Comparison of ENCODE assay signal across 2 cellular contexts in genomic region chr10:68083953-68084352, GRCh38.
TF ChIP-seq lines count a peak whose summit lies in the region.

No MANE protein-coding gene starts in this region.

TF ChIP-seq in HCT116, 20 proteins besides CTCF, POLR2A, EP300 and RAD21 (continued from another document):
- TF ChIP-seq TCF7L2 (IDR thresholded peaks at IDR 0.05; ENCODE audit: borderline replicate concordance, extremely low read depth, insufficient read depth, insufficient read length): no peak
- no peak for TF ChIP-seq ZBTB33 (IDR thresholded peaks at IDR 0.05; ENCODE audit: extremely low read depth, insufficient replicate concordance, low read length)
- TF ChIP-seq JUND (IDR thresholded peaks at IDR 0.05): no peak
- TF ChIP-seq REST (IDR thresholded peaks at IDR 0.05; ENCODE audit: low read depth): no peak
- TF ChIP-seq FOSL1 (IDR thresholded peaks at IDR 0.05; ENCODE audit: low read depth): no peak
- no peak for TF ChIP-seq EZH2 (IDR thresholded peaks at IDR 0.05)
- no peak for TF ChIP-seq CEBPB (IDR thresholded peaks at IDR 0.05; ENCODE audit: low read depth)
- no peak for TF ChIP-seq MAX (IDR thresholded peaks at IDR 0.05)
- no peak for TF ChIP-seq YY1 (IDR thresholded peaks at IDR 0.05; ENCODE audit: extremely low read depth, insufficient replicate concordance, low read depth, low read length)

TF ChIP-seq in SK-N-SH treated with all-trans-retinoic acid at 6 μM for 48 hours, 23 proteins besides CTCF, POLR2A, EP300 and RAD21 (continued from another document):
- TF ChIP-seq TSHZ2 (CRISPR knock-in tag; IDR thresholded peaks at IDR 0.05) (no peak), POU6F1 (CRISPR knock-in tag; IDR thresholded peaks at IDR 0.05; ENCODE audit: borderline replicate concordance, low read depth) (no peak), PATZ1 (CRISPR knock-in tag; IDR thresholded peaks at IDR 0.05; ENCODE audit: borderline replicate concordance) (no peak), CSRNP3 (CRISPR knock-in tag; IDR thresholded peaks at IDR 0.05) (no peak)
